8 cellular contexts compared by ENCODE assay signal in the genomic region with DNA sequence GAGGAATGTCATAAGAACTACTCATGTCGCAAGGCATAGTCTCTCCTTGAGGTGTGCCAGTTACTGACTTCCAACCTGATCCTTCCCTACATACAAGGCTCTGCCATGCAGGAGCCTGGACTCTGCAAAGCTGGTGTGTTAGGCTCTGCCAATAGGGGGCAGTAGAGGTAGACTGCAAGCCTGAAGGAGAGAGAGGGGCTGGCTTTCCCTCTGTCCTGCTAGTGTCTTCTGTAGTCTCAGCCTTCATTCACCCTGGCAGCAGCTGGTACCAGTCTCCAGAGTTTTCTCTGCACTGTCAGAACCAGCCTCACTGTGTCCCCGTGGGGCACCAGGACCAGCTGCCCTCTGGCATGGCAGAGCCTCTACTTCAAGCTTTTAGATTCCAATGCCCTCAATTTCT. TPM values are rescaled to one million over a fixed set of nuclear protein-coding genes. Genes with fewer than 3 reads are reported as not detected.
DNase-seq lines count a peak whose midpoint lies in the region; ATAC-seq and TF ChIP-seq lines count a peak whose summit lies in the region.

No MANE protein-coding gene starts in this region.

- no peak overlapping the region for H3K9ac ChIP-seq in OCI-LY1 (ENCODE audit: low read length)

- DNase-seq in activated CD4-positive, alpha-beta T cell treated with anti-CD3 and anti-CD28 coated beads for 48 hours = peak; percentile 56
- DNase-seq in activated CD4-positive, alpha-beta T cell treated with anti-CD3 and anti-CD28 coated beads, Interleukin-2, amount 50 U/mL, for 1 hour = no peak
- DNase-seq in renal cortical epithelial cell (ENCODE audit: low read depth) = peak; percentile 20
- DNase-seq in AG08395 (ENCODE audit: low spot score) = no peak
- no peak for DNase-seq in NCI-H2081 treated with DMSO at 0.1 percent for 48 hours (lab: John Stamatoyannopoulos, UW)

- no peaks in the 10 kb centered on the region for H3K36me3 ChIP-seq in OCI-LY1 (ENCODE audit: insufficient read depth, low read length)

- no peak overlapping the region for H3K4me2 ChIP-seq in OCI-LY1 (ENCODE audit: low read length)

- H3K9me2 ChIP-seq in OCI-LY1 (ENCODE audit: low read depth, low read length) = no peaks in the 10 kb centered on the region

- no peaks in the 10 kb centered on the region for H3K27me3 ChIP-seq in OCI-LY1 (ENCODE audit: insufficient read depth, low read length)

- H3K9me3 ChIP-seq in OCI-LY1 (ENCODE audit: low read length) = no peaks in the 10 kb centered on the region

- TF ChIP-seq CTCF in OCI-LY1 (IDR thresholded peaks at IDR 0.05; ENCODE audit: low read length) = peak; percentile 58

- no peaks in the 10 kb centered on the region for H3K79me2 ChIP-seq in OCI-LY1 (ENCODE audit: insufficient read depth, low read length)

- no peak overlapping the region for H3K27ac ChIP-seq in OCI-LY1 (ENCODE audit: low read depth, low read length, poor library complexity, severe bottlenecking)

- no peaks in the 10 kb centered on the region for H3F3A ChIP-seq in OCI-LY1 (ENCODE audit: insufficient read depth, low read length)

- ATAC-seq in esophagus mucosa (peak; percentile 33), GM19324 (IDR thresholded peaks at IDR 0.05; ENCODE audit: low FRiP score, unreplicated experiment) (no peak)

- no peak overlapping the region for H3K4me3 ChIP-seq in OCI-LY1 (ENCODE audit: low read depth, low read length, poor library complexity, severe bottlenecking)

- H4K20me1 ChIP-seq in OCI-LY1 (ENCODE audit: insufficient read depth, low read length) = no peaks in the 10 kb centered on the region

- H3K4me1 ChIP-seq in OCI-LY1 (ENCODE audit: insufficient read depth, low read length, severe bottlenecking) = no peaks in the 10 kb centered on the region

- H2AFZ ChIP-seq in OCI-LY1 (ENCODE audit: low read length) = no peak overlapping the region

RNA-seq across cellular contexts. Expression of a gene that starts 14.5 kb away (rescaled TPM):
- total RNA-seq in esophagus mucosa (0.16 TPM), renal cortical epithelial cell (68.7 and 266 TPM in 2 replicates)

Comparison
In these comparisons a context has a peak if more than half of its experiments do, and no peak if none do; other contexts are left out.
1. DNase-seq: peak in activated CD4-positive, alpha-beta T cell treated with anti-CD3 and anti-CD28 coated beads for 48 hours (single experiment) and renal cortical epithelial cell (single experiment); none in activated CD4-positive, alpha-beta T cell treated with anti-CD3 and anti-CD28 coated beads, Interleukin-2, amount 50 U/mL, for 1 hour (single experiment), AG08395 (single experiment) and NCI-H2081 treated with DMSO at 0.1 percent for 48 hours (single experiment).
2. RNA of a gene that starts 14.5 kb away (total RNA-seq): 68.7 to 266 TPM in renal cortical epithelial cell; 0.16 TPM in esophagus mucosa (single experiment); every median in the first group is over 10 times any median in the second.